In the genomic region with DNA sequence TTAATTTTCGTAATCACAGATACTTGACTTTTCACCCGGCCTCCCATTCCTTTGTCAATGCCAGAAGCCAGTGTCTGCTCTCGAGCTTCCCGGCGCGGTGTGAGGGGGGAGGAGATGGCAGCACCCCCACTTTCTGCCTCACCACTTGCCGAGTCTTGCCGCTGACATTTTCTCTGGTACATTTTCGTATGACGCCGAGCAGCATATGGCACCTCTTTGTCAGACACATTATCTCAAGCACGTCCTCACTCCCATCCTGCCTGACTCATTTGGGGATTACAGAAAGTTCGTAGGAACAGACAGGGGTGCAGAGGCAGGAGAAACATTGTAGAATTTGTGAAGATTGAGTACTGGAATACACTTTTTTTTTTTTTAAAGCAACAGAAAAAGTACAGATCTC, we compare ENCODE assay signal across 10 cellular contexts.
A peak's percentile ranks its signal among the peaks of the same experiment; 100 is the strongest.
DNase-seq lines count a peak whose midpoint lies in the region; ATAC-seq and TF ChIP-seq lines count a peak whose summit lies in the region.
"Had no signal": no experiment of that assay in that cellular context is flagged by ENCODE, and none has a peak within 500 bp of the region (broad histone marks: within the 10 kb centered on the region; RNA-seq: fewer than 3 reads in every experiment).

No MANE protein-coding gene starts in this region.

- H3K4me2 ChIP-seq in skeletal muscle satellite cell (ENCODE audit: low read length), result peak overlapping the region; percentile 60

- H3K27me3 ChIP-seq in skeletal muscle satellite cell (ENCODE audit: control insufficient read depth, insufficient read depth, low read length) (peaks cover 14% of the 10 kb centered on the region), brain microvascular endothelial cell (replicated peaks) (no peaks in the 10 kb centered on the region)

- H3K4me3 ChIP-seq in fibroblast of villous mesenchyme (ENCODE audit: low read depth, low read length) (no peak overlapping the region), skeletal muscle satellite cell (ENCODE audit: low read length) (no peak overlapping the region), brain microvascular endothelial cell (ENCODE audit: low read depth, low read length) (no peak overlapping the region)
- H3K4me3 ChIP-seq: gastrocnemius medialis had no signal

- H3K27ac ChIP-seq in substantia nigra (ENCODE audit: low read depth, low read length, poor library complexity, severe bottlenecking) (no peak overlapping the region), brain microvascular endothelial cell (no peak overlapping the region)
- H3K27ac ChIP-seq: gastrocnemius medialis had no signal

- peaks cover 4% of the 10 kb centered on the region for H3K4me1 ChIP-seq in skeletal muscle satellite cell (ENCODE audit: control insufficient read depth, insufficient read depth, low read length)
- H3K4me1 ChIP-seq: gastrocnemius medialis had no signal

- no peak overlapping the region for H3K9ac ChIP-seq in skeletal muscle satellite cell (ENCODE audit: low read depth, low read length)

- DNase-seq in GM03348 (ENCODE audit: low spot score), result peak; percentile 50
- peak; percentile 1 for DNase-seq in NCI-H82 treated with DMSO at 0.1 percent for 48 hours (lab: John Stamatoyannopoulos, UW; ENCODE audit: unreplicated experiment)
- peak; percentile 2 for DNase-seq in fibroblast of villous mesenchyme (ENCODE audit: low read depth)
- DNase-seq in substantia nigra (lab: John Stamatoyannopoulos, UW), result no peak
- no peak for DNase-seq in brain microvascular endothelial cell
- DNase-seq: MV-4-11, NCI-H510A had no signal

- in situ Hi-C loops in brain microvascular endothelial cell (cut with HindIII; ENCODE audit: low pct_ligation_motif_present, low sequenced_read_pairs), result loop anchor here (25.0 kb wide), 1 partner anchor 168 kb away; no protein-coding TSS in a partner anchor

- H3K9me3 ChIP-seq in skeletal muscle satellite cell (replicated peaks; ENCODE audit: low read length), result no peaks in the 10 kb centered on the region
- H3K9me3 ChIP-seq: gastrocnemius medialis had no signal

- H3K36me3 ChIP-seq in skeletal muscle satellite cell (ENCODE audit: insufficient read depth, low read length) (no peaks in the 10 kb centered on the region), brain microvascular endothelial cell (replicated peaks) (no peaks in the 10 kb centered on the region)
- H3K36me3 ChIP-seq: gastrocnemius medialis had no signal

- no peak for ATAC-seq in HG02852 (IDR thresholded peaks at IDR 0.05; ENCODE audit: unreplicated experiment)

- TF ChIP-seq CTCF in fibroblast of villous mesenchyme (IDR thresholded peaks at IDR 0.05; ENCODE audit: insufficient read depth, low read depth, low read length) (no peak), brain microvascular endothelial cell (IDR thresholded peaks at IDR 0.05; ENCODE audit: low read depth, low read length, missing control alignments) (no peak)

Comparison
In these comparisons a context has a peak if more than half of its experiments do, and no peak if none do; other contexts are left out.
1. DNase-seq: peak in GM03348 (single experiment), NCI-H82 treated with DMSO at 0.1 percent for 48 hours (single experiment) and fibroblast of villous mesenchyme (single experiment); none in substantia nigra (0 of 49) and brain microvascular endothelial cell (single experiment).